Comparison of ENCODE assay signal across 8 cellular contexts in the genomic region with DNA sequence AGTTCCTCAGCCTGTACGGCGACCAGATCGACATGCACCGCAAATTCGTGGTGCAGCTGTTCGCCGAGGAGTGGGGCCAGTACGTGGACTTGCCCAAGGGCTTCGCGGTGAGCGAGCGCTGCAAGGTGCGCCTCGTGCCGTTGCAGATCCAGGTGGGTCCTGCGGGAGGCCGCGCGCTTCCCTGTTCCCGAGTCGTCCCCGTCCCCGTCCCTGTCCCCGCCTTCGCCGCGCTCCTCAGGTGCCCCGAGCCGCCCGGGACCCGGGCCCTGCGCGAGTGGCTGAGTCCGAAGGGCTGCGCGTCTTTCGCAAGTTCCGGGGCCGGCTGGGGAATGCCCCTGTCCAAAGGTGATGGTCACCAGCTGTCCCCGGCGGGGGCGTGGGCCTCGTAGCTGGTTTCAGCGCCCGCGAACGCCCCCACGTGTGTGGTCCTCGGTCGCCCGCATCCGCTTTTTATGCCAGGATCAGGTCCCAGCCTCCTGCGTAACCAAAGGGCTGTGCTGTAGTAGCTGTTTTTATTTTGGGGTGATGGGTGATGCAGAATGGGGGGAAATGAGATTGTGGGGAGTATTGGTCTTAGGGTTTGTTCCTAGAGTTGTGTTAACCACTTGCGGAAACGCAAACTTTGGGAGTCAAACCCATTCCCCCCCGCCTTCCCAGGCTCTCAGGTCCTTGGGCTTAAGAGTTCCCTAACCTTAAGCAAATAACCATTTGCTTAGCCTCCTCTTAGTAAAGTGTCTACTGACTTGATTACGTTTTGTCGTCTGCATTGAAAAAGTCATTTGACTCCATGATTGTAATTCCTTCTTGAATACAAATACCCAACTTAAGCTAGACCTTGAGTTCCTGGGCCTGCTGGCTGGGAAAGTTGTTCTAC. TPM values are rescaled to one million over a fixed set of nuclear protein-coding genes. Genes with fewer than 3 reads are reported as not detected.
DNase-seq lines count a peak whose midpoint lies in the region; ATAC-seq and TF ChIP-seq lines count a peak whose summit lies in the region.

No MANE protein-coding gene starts in this region.

- WGBS in spleen, 5 donors: 2% methylated on average over 37 to 58 of the region's 58 CpGs

- peaks cover 0 to 56% (median 30%) of the 10 kb centered on the region in 6 donors for H3K4me1 ChIP-seq in spleen

- H3K9me3 ChIP-seq in spleen: no peaks in the 10 kb centered on the region

- H3K27ac ChIP-seq in spleen: peak overlapping the region; percentile 58 to 92 (median 86)

- in situ Hi-C loops in T47D (cut with HindIII; ENCODE audit: low pct_unique_long_range_greater_than_20kb, low sequenced_read_pairs): no loop called here

- peak; percentile 51 for DNase-seq in GDM1 (lab: John Stamatoyannopoulos, UW)
- DNase-seq in HuH-7 (ENCODE audit: low spot score): peak; percentile 51
- DNase-seq in T-helper 2 cell treated with Interferon-gamma antibody and Interleukin-4, amounts not matched to agents 5 μg/mL and 100 μg/mL, for 36 hours (ENCODE audit: low spot score): peak; percentile 64
- peak; percentile 10 to 63 for DNase-seq in T47D (ENCODE audit: low read depth in 1 of 2, low spot score in 1 of 2)
- peak; percentile 41 for DNase-seq in inferior parietal cortex (ENCODE audit: extremely low spot score)
- peak; percentile 93 for DNase-seq in spleen
- no peak for DNase-seq in NCI-H187 treated with DMSO at 0.1 percent for 48 hours (lab: John Stamatoyannopoulos, UW)

- intact Hi-C loops in spleen (cut with DNase I; ENCODE audit: low total_unique reads): no loop called here

- H3K4me3 Mint-ChIP-seq in T-helper 2 cell treated with Interferon-gamma antibody and Interleukin-4, amounts not matched to agents 5 μg/mL and 100 μg/mL, for 36 hours: peak overlapping the region; percentile 87

- TF ChIP-seq CTCF in spleen (IDR thresholded peaks at IDR 0.05 in 8 of 11, conservative IDR thresholded peaks at IDR 0.05 in 3 of 11): peak in 1 of 11 experiments; percentile 5

- no peaks in the 10 kb centered on the region for H3K9me3 Mint-ChIP-seq in T-helper 2 cell treated with Interferon-gamma antibody and Interleukin-4, amounts not matched to agents 5 μg/mL and 100 μg/mL, for 36 hours

- peak overlapping the region; percentile 65 to 97 (median 89) for H3K4me3 ChIP-seq in spleen

- H3K4me1 Mint-ChIP-seq in T-helper 2 cell treated with Interferon-gamma antibody and Interleukin-4, amounts not matched to agents 5 μg/mL and 100 μg/mL, for 36 hours (ENCODE audit: low read depth): peaks cover 22% of the 10 kb centered on the region

- H3K27me3 Mint-ChIP-seq in T-helper 2 cell treated with Interferon-gamma antibody and Interleukin-4, amounts not matched to agents 5 μg/mL and 100 μg/mL, for 36 hours (ENCODE audit: low read depth): peaks cover 27% of the 10 kb centered on the region

- H3K27ac Mint-ChIP-seq in T-helper 2 cell treated with Interferon-gamma antibody and Interleukin-4, amounts not matched to agents 5 μg/mL and 100 μg/mL, for 36 hours: peak overlapping the region; percentile 64

- no peaks in the 10 kb centered on the region for H3K36me3 Mint-ChIP-seq in T-helper 2 cell treated with Interferon-gamma antibody and Interleukin-4, amounts not matched to agents 5 μg/mL and 100 μg/mL, for 36 hours (ENCODE audit: low read depth)

- ATAC-seq in GM21529 (IDR thresholded peaks at IDR 0.05; ENCODE audit: unreplicated experiment): peak; percentile 55

- no peak for TF ChIP-seq POLR2A in spleen (IDR thresholded peaks at IDR 0.05)

- no peaks in the 10 kb centered on the region for H3K27me3 ChIP-seq in spleen (replicated peaks in 1 of 7)

- no peaks in the 10 kb centered on the region for H3K36me3 ChIP-seq in spleen

RNA-seq across cellular contexts. Expression of a gene that starts 0.6 kb away (rescaled TPM):
- total RNA-seq in spleen: 10 to 100 TPM; 10.1 to 22.9 (median 11.9) TPM
- polyA plus RNA-seq in spleen: 10 to 100 TPM in 2 of 3 donors, 1 to 10 TPM in 1; 7.2 to 14.7 (median 13.0) TPM
